Comparison of ENCODE assay signal across 24 cellular contexts in genomic region chr5:34802834-34803563, GRCh38. TPM values are rescaled to one million over a fixed set of nuclear protein-coding genes. Genes with fewer than 3 reads are reported as not detected.
A peak's percentile ranks its signal among the peaks of the same experiment; 100 is the strongest.
DNase-seq lines count a peak whose midpoint lies in the region; ATAC-seq and TF ChIP-seq lines count a peak whose summit lies in the region.
"Had no signal": no experiment of that assay in that cellular context is flagged by ENCODE, and none has a peak within 500 bp of the region (broad histone marks: within the 10 kb centered on the region; RNA-seq: fewer than 3 reads in every experiment).

No MANE protein-coding gene starts in this region.

- H3K27ac Mint-ChIP-seq in endothelial cell (ENCODE audit: unreplicated experiment) = no peak overlapping the region
- no peak overlapping the region for H3K27ac Mint-ChIP-seq in naive thymus-derived CD8-positive, alpha-beta T cell
- H3K27ac Mint-ChIP-seq: B cell; CD4-positive, CD25-positive, alpha-beta regulatory T cell; CD8-positive, alpha-beta memory T cell had no signal

- no peak overlapping the region for H4K8ac ChIP-seq in IMR-90 (ENCODE audit: low read depth in 2 of 2, low read length in 2 of 2)

- no peak overlapping the region for H4K5ac ChIP-seq in IMR-90 (ENCODE audit: low read depth, low read length)

- no peak for TF ChIP-seq RAD21 in IMR-90 (IDR thresholded peaks at IDR 0.05; ENCODE audit: low read length)

- H3K27me3 Mint-ChIP-seq in endothelial cell (ENCODE audit: unreplicated experiment) = peaks cover 2% of the 10 kb centered on the region
- H3K27me3 Mint-ChIP-seq in naive thymus-derived CD8-positive, alpha-beta T cell = peaks cover 0 to 12% (median 0%) of the 10 kb centered on the region in 5 donors
- H3K27me3 Mint-ChIP-seq: B cell; CD4-positive, CD25-positive, alpha-beta regulatory T cell had no signal

- WGBS in IMR-90 (ENCODE audit: extremely low coverage in 2 of 2, insufficient read length in 1 of 2), 2 experiments = no CpG with 5 or more reads among the region's 9 CpGs
- 97% methylated on average over 9 of the region's 9 CpGs for WGBS in right cardiac atrium

- H2AFZ ChIP-seq in IMR-90 (replicated peaks; ENCODE audit: low read length, poor library complexity) = no peak overlapping the region
- no peak overlapping the region for H2AFZ ChIP-seq in osteoblast (ENCODE audit: low read length)

- TF ChIP-seq POLR2A in IMR-90 (IDR thresholded peaks at IDR 0.05; ENCODE audit: low read depth, low read length) = no peak

- no peak overlapping the region for H3K4ac ChIP-seq in IMR-90 (ENCODE audit: low read depth, low read length)

- no peak overlapping the region for H3K4me3 ChIP-seq in AG04450 (ENCODE audit: low read depth, low read length)
- H3K4me3 ChIP-seq in IMR-90 (ENCODE audit: insufficient read depth, low read depth, low read length) = no peak overlapping the region
- no peak overlapping the region for H3K4me3 ChIP-seq in osteoblast (ENCODE audit: insufficient read depth, low read length)
- no peak overlapping the region for H3K4me3 ChIP-seq in right cardiac atrium (ENCODE audit: low read length)
- H3K4me3 ChIP-seq: BLaER1 treated with 17β-estradiol and CSF1 and Interleukin-3, amounts not matched to agents 10 nM and 100 nM; GM12878; HAP-1 had no signal

- CTCF ChIA-PET in AG04450 (lab: Charles Lee) (interaction anchor here (1.1 to 1.5 kb wide), 3 partner anchors 16 to 317 kb away, joined by 4 to 11 read pairs (median 4); no protein-coding TSS in a partner anchor), IMR-90 (lab: Yijun Ruan, JAX) (no interaction called here)

- H3K4me2 ChIP-seq in IMR-90 (ENCODE audit: low read depth, low read length) (no peak overlapping the region), osteoblast (ENCODE audit: insufficient read depth, low read length) (no peak overlapping the region)
- H3K4me2 ChIP-seq: BLaER1 treated with 17β-estradiol and CSF1 and Interleukin-3, amounts not matched to agents 10 nM and 100 nM; KMS-11 had no signal

- BruUV-seq in IMR-90 (replicated peaks; lab: Mats Ljungman, UMichigan) = no TSS peak

- in situ Hi-C loops in IMR-90 (cut with MboI; ENCODE audit: low sequenced_read_pairs) = no loop called here

- no peaks in the 10 kb centered on the region for H3K9me3 ChIP-seq in AG04450 (ENCODE audit: control insufficient read depth, insufficient read depth, low read length)
- no peaks in the 10 kb centered on the region for H3K9me3 ChIP-seq in IMR-90 (ENCODE audit: control insufficient read depth, insufficient read depth, low read length)
- H3K9me3 ChIP-seq in osteoblast (ENCODE audit: low read depth, low read length) = no peaks in the 10 kb centered on the region
- no peaks in the 10 kb centered on the region for H3K9me3 ChIP-seq in right cardiac atrium (ENCODE audit: control insufficient read depth, low read length)
- H3K9me3 ChIP-seq: BLaER1 treated with 17β-estradiol and CSF1 and Interleukin-3, amounts not matched to agents 10 nM and 100 nM; HAP-1 had no signal

- no peaks in the 10 kb centered on the region for H3K9me3 Mint-ChIP-seq in endothelial cell (ENCODE audit: unreplicated experiment)
- no peaks in the 10 kb centered on the region for H3K9me3 Mint-ChIP-seq in naive thymus-derived CD8-positive, alpha-beta T cell
- H3K9me3 Mint-ChIP-seq: CD4-positive, CD25-positive, alpha-beta regulatory T cell; CD8-positive, alpha-beta memory T cell had no signal

- H3K36me3 ChIP-seq in IMR-90 (ENCODE audit: control insufficient read depth, insufficient read depth, low read length) = peaks cover 53% of the 10 kb centered on the region
- H3K36me3 ChIP-seq in osteoblast (ENCODE audit: insufficient read depth, low read length) = peaks cover 82% of the 10 kb centered on the region

- no peak overlapping the region for H2BK120ac ChIP-seq in IMR-90 (ENCODE audit: low read depth, low read length)

- H3K27ac ChIP-seq in AG04450 (ENCODE audit: low read depth, low read length) = peak overlapping the region; percentile 11
- no peak overlapping the region for H3K27ac ChIP-seq in IMR-90 (ENCODE audit: insufficient read depth, low read length)
- H3K27ac ChIP-seq in osteoblast (ENCODE audit: low read depth, low read length) = no peak overlapping the region
- H3K27ac ChIP-seq in right cardiac atrium (ENCODE audit: low read length) = no peak overlapping the region
- H3K27ac ChIP-seq: BLaER1 treated with 17β-estradiol and CSF1 and Interleukin-3, amounts not matched to agents 10 nM and 100 nM; HL-60; KMS-11 had no signal

- peaks cover 41% of the 10 kb centered on the region for H4K20me1 ChIP-seq in IMR-90 (ENCODE audit: insufficient read depth, low read length)
- H4K20me1 ChIP-seq in osteoblast (ENCODE audit: insufficient read depth, low read length) = peaks cover 2% of the 10 kb centered on the region
- H4K20me1 ChIP-seq: BLaER1 treated with 17β-estradiol and CSF1 and Interleukin-3, amounts not matched to agents 10 nM and 100 nM had no signal

- no peak overlapping the region for H2BK15ac ChIP-seq in IMR-90 (ENCODE audit: low read depth, low read length)

- no peak overlapping the region for H2BK20ac ChIP-seq in IMR-90 (ENCODE audit: low read depth, low read length)

- DNase-seq in AG04450 (ENCODE audit: low read depth, low spot score) (no peak), IMR-90 (no peak), endothelial cell (ENCODE audit: low spot score) (no peak), osteoblast (ENCODE audit: insufficient read length, low spot score, missing footprints) (peak; percentile 62), NCI-H2029 (lab: John Stamatoyannopoulos, UW) (no peak), right cardiac atrium (no peak)
- DNase-seq in naive thymus-derived CD8-positive, alpha-beta T cell = no peak
- DNase-seq: 8988T; CD4-positive, CD25-positive, alpha-beta regulatory T cell; CD8-positive, alpha-beta memory T cell; COR-L47; DMS 273 treated with DMSO at 0.1 percent for 48 hours; DMS53; DND-41; EL; GOT3 had no signal

- no peak overlapping the region for H2BK5ac ChIP-seq in IMR-90 (ENCODE audit: low read depth, low read length, poor library complexity, severe bottlenecking)

- H3K14ac ChIP-seq in IMR-90 (replicated peaks; ENCODE audit: low read depth, low read length) = no peak overlapping the region

- H3K4me1 Mint-ChIP-seq in endothelial cell (ENCODE audit: unreplicated experiment) = no peaks in the 10 kb centered on the region
- peaks cover 0 to 2% (median 0%) of the 10 kb centered on the region in 4 donors for H3K4me1 Mint-ChIP-seq in naive thymus-derived CD8-positive, alpha-beta T cell
- H3K4me1 Mint-ChIP-seq: B cell; CD4-positive, CD25-positive, alpha-beta regulatory T cell; CD8-positive, alpha-beta memory T cell had no signal

- peaks cover 21% of the 10 kb centered on the region for H3K9me1 ChIP-seq in IMR-90 (ENCODE audit: insufficient read depth, low read length)

- ATAC-seq in IMR-90 (ENCODE audit: low read depth) = no peak
- no peak for ATAC-seq in GM21423 (IDR thresholded peaks at IDR 0.05; ENCODE audit: unreplicated experiment)
- no peak for ATAC-seq in naive thymus-derived CD8-positive, alpha-beta T cell
- no peak for ATAC-seq in right cardiac atrium
- ATAC-seq: GM12878 had no signal

- no peak overlapping the region for H4K91ac ChIP-seq in IMR-90 (ENCODE audit: insufficient read depth, low read depth, low read length)

- H3K27me3 ChIP-seq in AG04450 (ENCODE audit: control insufficient read depth, insufficient read depth, low read length) = no peaks in the 10 kb centered on the region
- H3K27me3 ChIP-seq in IMR-90 (ENCODE audit: control insufficient read depth, insufficient read depth, low read length) = no peaks in the 10 kb centered on the region
- no peaks in the 10 kb centered on the region for H3K27me3 ChIP-seq in osteoblast (ENCODE audit: insufficient read depth, low read length)
- no peaks in the 10 kb centered on the region for H3K27me3 ChIP-seq in right cardiac atrium (ENCODE audit: control insufficient read depth, insufficient read depth)
- H3K27me3 ChIP-seq: BLaER1 treated with 17β-estradiol and CSF1 and Interleukin-3, amounts not matched to agents 10 nM and 100 nM had no signal

- H3K4me1 ChIP-seq in IMR-90 (ENCODE audit: control insufficient read depth, insufficient read depth, low read length) = peaks cover 2% of the 10 kb centered on the region; the same call in 1 of the 2 replicates
- no peaks in the 10 kb centered on the region for H3K4me1 ChIP-seq in osteoblast (ENCODE audit: insufficient read depth, low read length)
- H3K4me1 ChIP-seq in right cardiac atrium (ENCODE audit: control insufficient read depth, insufficient read depth, low read length) = no peaks in the 10 kb centered on the region
- H3K4me1 ChIP-seq: BLaER1 treated with 17β-estradiol and CSF1 and Interleukin-3, amounts not matched to agents 10 nM and 100 nM; HAP-1 had no signal

- H3K79me1 ChIP-seq in IMR-90 (ENCODE audit: low read depth in 1 of 2, low read length in 2 of 2) = peaks cover 54 to 75% of the 10 kb centered on the region in 2 experiments

- H2AK9ac ChIP-seq in IMR-90 (replicated peaks; ENCODE audit: low read depth, low read length, poor library complexity) = no peak overlapping the region

- peaks cover 52% of the 10 kb centered on the region for H3K36me3 Mint-ChIP-seq in endothelial cell (ENCODE audit: low read depth, unreplicated experiment)
- H3K36me3 Mint-ChIP-seq in naive thymus-derived CD8-positive, alpha-beta T cell = no peaks in the 10 kb centered on the region
- H3K36me3 Mint-ChIP-seq: CD4-positive, CD25-positive, alpha-beta regulatory T cell; CD8-positive, alpha-beta memory T cell had no signal

- no peak overlapping the region for H2AK5ac ChIP-seq in IMR-90 (ENCODE audit: low read depth, low read length)

- no peak overlapping the region for H3K23ac ChIP-seq in IMR-90 (ENCODE audit: low read depth, low read length)

- POLR2A ChIA-PET in AG04450 (lab: Yijun Ruan, JAX) (no interaction called here), IMR-90 (lab: Charles Lee; ENCODE audit: unreplicated experiment) (no interaction called here)
- POLR2A ChIA-PET in naive thymus-derived CD8-positive, alpha-beta T cell (lab: Charles Lee) = no interaction called here

- peaks cover 45% of the 10 kb centered on the region for H3K79me2 ChIP-seq in osteoblast (ENCODE audit: insufficient read depth, low read length)

- intact Hi-C loops in IMR-90 (cut with micrococcal nuclease) = no loop called here
- intact Hi-C loops in right cardiac atrium (cut with DNase I) = no loop called here

- H3K4me3 Mint-ChIP-seq in endothelial cell (ENCODE audit: unreplicated experiment) = peak overlapping the region; percentile 33
- H3K4me3 Mint-ChIP-seq in naive thymus-derived CD8-positive, alpha-beta T cell = no peak overlapping the region
- H3K4me3 Mint-ChIP-seq: B cell; CD4-positive, CD25-positive, alpha-beta regulatory T cell; CD8-positive, alpha-beta memory T cell had no signal

- TF ChIP-seq CTCF in AG04450 (IDR thresholded peaks at IDR 0.05; ENCODE audit: low read depth, low read length) (no peak), IMR-90 (conservative IDR thresholded peaks at IDR 0.05; ENCODE audit: low read depth, low read length) (no peak), endothelial cell (IDR thresholded peaks at IDR 0.05; ENCODE audit: unreplicated experiment) (no peak), osteoblast (IDR thresholded peaks at IDR 0.05; ENCODE audit: extremely low read depth, low read depth, low read length) (no peak)

- no peak overlapping the region for H3K56ac ChIP-seq in IMR-90 (ENCODE audit: extremely low read depth, insufficient read depth, low read length)

- H3K9ac ChIP-seq in IMR-90 (ENCODE audit: low read depth, low read length) = no peak overlapping the region
- H3K9ac ChIP-seq: BLaER1 treated with 17β-estradiol and CSF1 and Interleukin-3, amounts not matched to agents 10 nM and 100 nM; KMS-11 had no signal

- no peak overlapping the region for H3K18ac ChIP-seq in IMR-90 (ENCODE audit: low read depth, low read length)

- dilution Hi-C loops in IMR-90 (cut with HindIII; ENCODE audit: low sequenced_read_pairs, unreplicated experiment) = no loop called here

RNA-seq across cellular contexts. Expression of gene TTC23L, which starts 36.0 kb away (rescaled TPM):
- polyA plus RNA-seq in AG04450 (2011; rRNA removed) = 0.16 and 0.21 TPM in 2 replicates
- polyA minus RNA-seq in AG04450 (2011; rRNA and poly(A)+ RNA removed) = not detected in 2 replicates
- total RNA-seq in IMR-90 (2012; rRNA removed) = under 0.01 TPM in 2 replicates
- polyA plus RNA-seq in IMR-90 (2012; rRNA removed) = not detected in 2 replicates
- polyA plus RNA-seq in IMR-90 (2012; cell fraction: cytosol; rRNA removed) = 0.03 TPM in 1 of 2 replicates, not detected in the other
- polyA plus RNA-seq in IMR-90 (2012; cell fraction: nucleus; rRNA removed; ENCODE audit: low replicate concordance) = 0.19 TPM in 1 of 2 replicates, not detected in the other
- 0.26 TPM for total RNA-seq in endothelial cell (ENCODE audit: unreplicated experiment)
- 0.29 TPM in 1 of 2 replicates, not detected in the other for total RNA-seq in osteoblast
- under 1 TPM; 0.69 to 0.94 TPM for total RNA-seq in naive thymus-derived CD8-positive, alpha-beta T cell
- not detected for polyA plus RNA-seq in naive thymus-derived CD8-positive, alpha-beta T cell
- total RNA-seq in right cardiac atrium = not detected
- not detected for polyA plus RNA-seq in right cardiac atrium
- total RNA-seq: CD4-positive, CD25-positive, alpha-beta regulatory T cell; G401 had no signal
- polyA plus RNA-seq: CD4-positive, CD25-positive, alpha-beta regulatory T cell; CD8-positive, alpha-beta memory T cell; GM12878 had no signal
